ENCODE assay signal across 33 cellular contexts in genomic region chr2:56656826-56657225, GRCh38.
"Had no signal": no experiment of that assay in that cellular context is flagged by ENCODE, and none has a peak within 500 bp of the region (broad histone marks: within the 10 kb centered on the region; RNA-seq: fewer than 3 reads in every experiment).

No MANE protein-coding gene starts in this region.

- H3K27me3 ChIP-seq: brain microvascular endothelial cell, cardiac muscle cell had no signal

- H3K4me3 ChIP-seq: cardiac muscle cell, K562, PC-9, SJCRH30, SK-N-MC had no signal

- DNase-seq: activated CD4-positive, alpha-beta memory T cell treated with anti-CD3 and anti-CD28 coated beads, Interleukin-2, amount 10 ng/mL, durations not matched to agents 7 days and 5 days; activated CD4-positive, alpha-beta T cell treated with anti-CD3 and anti-CD28 coated beads for 1 hour; activated CD4-positive, alpha-beta T cell treated with anti-CD3 and anti-CD28 coated beads for 48 hours; activated CD4-positive, CD25-positive, alpha-beta regulatory T cell; activated CD8-positive, alpha-beta memory T cell treated with anti-CD3 and anti-CD28 coated beads for 24 hours; activated CD8-positive, alpha-beta memory T cell treated with anti-CD3 and anti-CD28 coated beads, Interleukin-2, amount 10 ng/mL, durations not matched to agents 7 days and 5 days; activated CD8-positive, alpha-beta memory T cell treated with anti-CD3 and anti-CD28 coated beads, Interleukin-2, amount 50 U/mL, for 48 hours; activated effector memory CD4-positive, alpha-beta T cell treated with Interleukin-2 at 50 U/mL for 16 hours; activated naive CD4-positive, alpha-beta T cell treated with anti-CD3 and anti-CD28 coated beads, Interleukin-2, amount 10 ng/mL, durations not matched to agents 7 days and 5 days; activated naive CD8-positive, alpha-beta T cell treated with anti-CD3 and anti-CD28 coated beads, Interleukin-2, amount 50 U/mL, for 24 hours; activated T-cell treated with anti-CD3 and anti-CD28 coated beads, Interleukin-2, amount 50 U/mL, for 48 hours; amniotic stem cell; aorta; brain microvascular endothelial cell; MM.1S; MV-4-11; NCI-H1092; NCI-H1436 treated with DMSO at 0.1 percent for 48 hours; NCI-H1694 treated with DMSO at 0.1 percent for 48 hours; NCI-H2029 treated with DMSO at 0.1 percent for 48 hours; NCI-H2171 treated with DMSO at 0.1 percent for 48 hours; NCI-H2227 treated with DMSO at 0.1 percent for 48 hours; NCI-H446; NCI-H524; NK-92 treated with Interleukin-12 subunit alpha and Interleukin-12 subunit beta, amount 100 ng/mL, for 24 hours; PC-9; SHP77; SJCRH30; T1000; WERI-Rb-1 had no signal

- H3K27ac ChIP-seq: brain microvascular endothelial cell, cardiac muscle cell, PC-9, SJCRH30, SK-N-MC, WERI-Rb-1 had no signal

- H3K9me3 ChIP-seq: SJCRH30 had no signal

- H3K4me2 ChIP-seq: PC-9 had no signal

- H2AFZ ChIP-seq: PC-9 had no signal

- ATAC-seq: activated CD8-positive, alpha-beta memory T cell treated with anti-CD3 and anti-CD28 coated beads, Interleukin-2, amount 10 ng/mL, durations not matched to agents 7 days and 5 days; activated naive CD8-positive, alpha-beta T cell treated with anti-CD3 and anti-CD28 coated beads, Interleukin-2, amount 50 U/mL, for 24 hours; K562 had no signal

- H3K36me3 ChIP-seq: brain microvascular endothelial cell, cardiac muscle cell, SJCRH30, WERI-Rb-1 had no signal

- H3K4me1 ChIP-seq: SJCRH30 had no signal
